9 cellular contexts compared by ENCODE assay signal in genomic region chr1:45325816-45326506, GRCh38. TPM values are rescaled to one million over a fixed set of nuclear protein-coding genes. Genes with fewer than 3 reads are reported as not detected.
DNase-seq lines count a peak whose midpoint lies in the region; ATAC-seq and TF ChIP-seq lines count a peak whose summit lies in the region.
"Had no signal": no experiment of that assay in that cellular context is flagged by ENCODE, and none has a peak within 500 bp of the region (broad histone marks: within the 10 kb centered on the region; RNA-seq: fewer than 3 reads in every experiment).

No MANE protein-coding gene starts in this region.

- H2AFZ ChIP-seq in mammary epithelial cell (ENCODE audit: low read depth, low read length): peak overlapping the region; percentile 83
- H2AFZ ChIP-seq in Karpas-422 (ENCODE audit: low read length): no peak overlapping the region

- H3K27ac Mint-ChIP-seq in CD4-positive, alpha-beta memory T cell: peak overlapping the region in 3 of 7 donors; percentile 57 to 71 (median 62)
- peak overlapping the region in 1 of 2 donors; percentile 54 for H3K27ac Mint-ChIP-seq in natural killer cell

- peaks cover 4 to 15% of the 10 kb centered on the region in 2 donors for H3K36me3 Mint-ChIP-seq in CD4-positive, alpha-beta memory T cell
- H3K36me3 Mint-ChIP-seq in natural killer cell: no peaks in the 10 kb centered on the region

- H3K79me2 ChIP-seq in mammary epithelial cell (ENCODE audit: insufficient read depth, low read length): no peaks in the 10 kb centered on the region
- H3K79me2 ChIP-seq in Karpas-422 (ENCODE audit: low read length): no peaks in the 10 kb centered on the region

- no peak for DNase-seq in CD4-positive, alpha-beta memory T cell
- DNase-seq in mammary epithelial cell: no peak
- DNase-seq in natural killer cell: no peak
- no peak for DNase-seq in NCI-H2171 (lab: John Stamatoyannopoulos, UW)
- DNase-seq in Karpas-422: no peak
- DNase-seq in ecto neural progenitor cell (ENCODE audit: low spot score): no peak
- DNase-seq in NCI-H1417 treated with DMSO at 0.1 percent for 48 hours (lab: John Stamatoyannopoulos, UW): no peak

- H3K9ac ChIP-seq in HUES48 (ENCODE audit: low read depth, low read length) (peak overlapping the region; percentile 38), mammary epithelial cell (ENCODE audit: insufficient read depth, low read length) (no peak overlapping the region), Karpas-422 (ENCODE audit: low read length) (no peak overlapping the region)

- H4K20me1 ChIP-seq in mammary epithelial cell (ENCODE audit: insufficient read depth, low read length) (no peaks in the 10 kb centered on the region), Karpas-422 (ENCODE audit: insufficient read depth, low read depth, low read length) (no peaks in the 10 kb centered on the region)

- H3K4me3 ChIP-seq in CD4-positive, alpha-beta memory T cell (ENCODE audit: low read length in 2 of 2): no peak overlapping the region
- peak overlapping the region; percentile 48; the same call in 1 of the 2 replicates for H3K4me3 ChIP-seq in HUES48 (ENCODE audit: low read depth, low read length)
- no peak overlapping the region for H3K4me3 ChIP-seq in mammary epithelial cell (replicated peaks in 1 of 3; ENCODE audit: insufficient read depth in 1 of 3, low read depth in 2 of 3, low read length in 3 of 3)
- H3K4me3 ChIP-seq in Karpas-422 (ENCODE audit: low read length): no peak overlapping the region

- peaks cover 3 to 26% (median 4%) of the 10 kb centered on the region in 4 donors for H3K4me1 Mint-ChIP-seq in CD4-positive, alpha-beta memory T cell
- H3K4me1 Mint-ChIP-seq in natural killer cell: no peaks in the 10 kb centered on the region

- peaks cover 13% of the 10 kb centered on the region for H3K4me1 ChIP-seq in CD4-positive, alpha-beta memory T cell (ENCODE audit: insufficient read depth, low read length)
- H3K4me1 ChIP-seq in HUES48 (ENCODE audit: control insufficient read depth, insufficient read depth, low read length): peaks cover 47% of the 10 kb centered on the region
- H3K4me1 ChIP-seq in mammary epithelial cell (ENCODE audit: insufficient read depth, low read length): peaks cover 12% of the 10 kb centered on the region
- H3K4me1 ChIP-seq in Karpas-422 (ENCODE audit: low read length): peaks cover 6% of the 10 kb centered on the region

- intact Hi-C loops in CD4-positive, alpha-beta memory T cell (cut with micrococcal nuclease): loop anchor here (1.0 kb wide), 2 partner anchors 13 to 23 kb away; no protein-coding TSS in a partner anchor
- intact Hi-C loops in mammary epithelial cell (cut with micrococcal nuclease) (no loop called here), natural killer cell (cut with micrococcal nuclease) (no loop called here)

- H3K27me3 Mint-ChIP-seq in CD4-positive, alpha-beta memory T cell: no peaks in the 10 kb centered on the region
- no peaks in the 10 kb centered on the region for H3K27me3 Mint-ChIP-seq in natural killer cell (ENCODE audit: low read depth in 2 of 2)

- no peak overlapping the region for H3K4me2 ChIP-seq in mammary epithelial cell (ENCODE audit: insufficient read depth, low read depth, low read length)
- H3K4me2 ChIP-seq in Karpas-422 (ENCODE audit: low read depth, low read length, poor library complexity, severe bottlenecking): no peak overlapping the region

- POLR2A ChIA-PET in CD4-positive, alpha-beta memory T cell (lab: Charles Lee; ENCODE audit: partially characterized antibody): interaction anchor here (1.2 to 4.9 kb wide), 5 partner anchors 13 to 311 kb away, joined by 3 to 58 read pairs (median 6); partner anchors contain the start of genes MUTYH and TOE1

- H3K27me3 ChIP-seq in CD4-positive, alpha-beta memory T cell (ENCODE audit: insufficient read depth, low read length): no peaks in the 10 kb centered on the region
- H3K27me3 ChIP-seq in HUES48 (ENCODE audit: control insufficient read depth, insufficient read depth, low read length) (no peaks in the 10 kb centered on the region), mammary epithelial cell (ENCODE audit: insufficient read depth, low read length) (no peaks in the 10 kb centered on the region), Karpas-422 (ENCODE audit: low read length) (no peaks in the 10 kb centered on the region)

- H3K9me2 ChIP-seq in Karpas-422 (replicated peaks; ENCODE audit: insufficient read depth, low read length): no peaks in the 10 kb centered on the region

- no peaks in the 10 kb centered on the region for H3K9me3 Mint-ChIP-seq in CD4-positive, alpha-beta memory T cell
- no peaks in the 10 kb centered on the region for H3K9me3 Mint-ChIP-seq in natural killer cell

- H3K9me3 ChIP-seq in CD4-positive, alpha-beta memory T cell (ENCODE audit: control insufficient read depth in 1 of 2, low read length in 2 of 2): no peaks in the 10 kb centered on the region
- H3K9me3 ChIP-seq in HUES48 (ENCODE audit: control insufficient read depth, insufficient read depth, low read length): no peaks in the 10 kb centered on the region
- H3K9me3 ChIP-seq in mammary epithelial cell (replicated peaks; ENCODE audit: insufficient read depth, low read length): no peaks in the 10 kb centered on the region
- no peaks in the 10 kb centered on the region for H3K9me3 ChIP-seq in Karpas-422 (ENCODE audit: low read length)
- H3K9me3 ChIP-seq: heart right ventricle had no signal

- H3K27ac ChIP-seq in CD4-positive, alpha-beta memory T cell (ENCODE audit: low read depth, low read length): no peak overlapping the region
- no peak overlapping the region for H3K27ac ChIP-seq in HUES48 (ENCODE audit: low read depth, low read length)
- no peak overlapping the region for H3K27ac ChIP-seq in mammary epithelial cell (ENCODE audit: insufficient read depth, low read depth, low read length)
- no peak overlapping the region for H3K27ac ChIP-seq in Karpas-422 (ENCODE audit: low read length)

- in situ Hi-C loops in mammary epithelial cell (cut with MboI; ENCODE audit: low sequenced_read_pairs in 2 of 2): no loop called here

- CTCF ChIA-PET in CD4-positive, alpha-beta memory T cell (lab: Charles Lee; ENCODE audit: partially characterized antibody): interaction anchor here (1.4 to 1.7 kb wide), 2 partner anchors 22 to 167 kb away, joined by 4 to 5 read pairs; no protein-coding TSS in a partner anchor
- CTCF ChIA-PET in mammary epithelial cell (lab: Charles Lee; ENCODE audit: low non-redundant PET): no interaction called here

- dilution Hi-C loops in mammary epithelial cell (cut with HindIII; ENCODE audit: low sequenced_read_pairs): no loop called here

- H3K36me3 ChIP-seq in CD4-positive, alpha-beta memory T cell (ENCODE audit: insufficient read depth, low read length): peaks cover 1% of the 10 kb centered on the region
- peaks cover 16% of the 10 kb centered on the region for H3K36me3 ChIP-seq in HUES48 (ENCODE audit: control insufficient read depth, insufficient read depth, low read length)
- no peaks in the 10 kb centered on the region for H3K36me3 ChIP-seq in mammary epithelial cell (ENCODE audit: insufficient read depth, low read length)
- H3K36me3 ChIP-seq in Karpas-422 (ENCODE audit: insufficient read depth, low read length): no peaks in the 10 kb centered on the region

- no TSS peak for BruUV-seq in mammary epithelial cell (replicated peaks; lab: Mats Ljungman, UMichigan)

- H3K4me3 Mint-ChIP-seq in CD4-positive, alpha-beta memory T cell: peak overlapping the region; percentile 74 to 89 (median 82)
- peak overlapping the region; percentile 83 for H3K4me3 Mint-ChIP-seq in natural killer cell

- TF ChIP-seq CTCF in mammary epithelial cell (conservative IDR thresholded peaks at IDR 0.05 in 1 of 2, IDR thresholded peaks at IDR 0.05 in 1 of 2; ENCODE audit: extremely low read depth in 1 of 2, insufficient read depth in 1 of 2, low read depth in 1 of 2, low read length in 2 of 2): no peak
- TF ChIP-seq CTCF in natural killer cell (IDR thresholded peaks at IDR 0.05): no peak

- ATAC-seq in natural killer cell: no peak

- 79% methylated on average over 6 of the region's 6 CpGs for WGBS in mammary epithelial cell (ENCODE audit: low coverage, missing lambda C conversion rate)

RNA-seq across cellular contexts. Expression of gene HPDL, which starts 0.7 kb away (rescaled TPM):
- under 1 TPM; 0.19 to 0.32 TPM for total RNA-seq in CD4-positive, alpha-beta memory T cell
- under 1 TPM; 0.30 to 0.78 TPM for polyA plus RNA-seq in CD4-positive, alpha-beta memory T cell
- total RNA-seq in mammary epithelial cell (under 1 TPM; 0.33 to 0.66 TPM), natural killer cell (under 1 TPM in 2 of 3 donors, not detected in 1; 0.38 to 0.45 TPM)
- polyA plus RNA-seq in mammary epithelial cell: 0.76 TPM
- polyA minus RNA-seq in mammary epithelial cell: not detected
- not detected in 2 replicates for total RNA-seq in Karpas-422 (2014; rRNA removed; shearing (Covaris generic); ENCODE audit: low replicate concordance)

RNA-seq across cellular contexts. Expression of gene TOE1, which starts 14.0 kb away (rescaled TPM):
- 10 to 100 TPM; 18.2 to 18.9 TPM for total RNA-seq in CD4-positive, alpha-beta memory T cell
- polyA plus RNA-seq in CD4-positive, alpha-beta memory T cell: 10 to 100 TPM in 1 of 2 donors, 1 to 10 TPM in 1; 6.1 to 13.5 TPM
- total RNA-seq in mammary epithelial cell (10 to 100 TPM in 1 of 2 donors, 1 to 10 TPM in 1; 9.0 to 12.8 TPM), natural killer cell (10 to 100 TPM; 23.2 to 36.8 (median 28.2) TPM)
- polyA plus RNA-seq in mammary epithelial cell: 31.7 TPM
- polyA minus RNA-seq in mammary epithelial cell: 19.5 TPM
- total RNA-seq in Karpas-422 (2014; rRNA removed; shearing (Covaris generic); ENCODE audit: low replicate concordance): 8.9 and 12.7 TPM in 2 replicates

RNA-seq across cellular contexts. Expression of gene MUTYH, which starts 14.3 kb away (rescaled TPM):
- total RNA-seq in CD4-positive, alpha-beta memory T cell: 10 to 100 TPM; 70.0 to 72.1 TPM
- 10 to 100 TPM; 24.0 to 26.1 TPM for polyA plus RNA-seq in CD4-positive, alpha-beta memory T cell
- 10 to 100 TPM in 1 of 2 donors, 1 to 10 TPM in 1; 9.8 to 24.8 TPM for total RNA-seq in mammary epithelial cell
- 15.2 TPM for polyA plus RNA-seq in mammary epithelial cell
- 33.6 TPM for polyA minus RNA-seq in mammary epithelial cell
- total RNA-seq in natural killer cell: 10 to 100 TPM; 44.0 to 55.6 (median 51.5) TPM
- total RNA-seq in Karpas-422 (2014; rRNA removed; shearing (Covaris generic); ENCODE audit: low replicate concordance): 40.8 and 53.9 TPM in 2 replicates
